23 cellular contexts compared by ENCODE assay signal in genomic region chr18:50653402-50654093, GRCh38.
DNase-seq lines count a peak whose midpoint lies in the region; ATAC-seq and TF ChIP-seq lines count a peak whose summit lies in the region.
"Had no signal": no experiment of that assay in that cellular context is flagged by ENCODE, and none has a peak within 500 bp of the region (broad histone marks: within the 10 kb centered on the region; RNA-seq: fewer than 3 reads in every experiment).

No MANE protein-coding gene starts in this region.

- TF ChIP-seq CTCF in adrenal gland (IDR thresholded peaks at IDR 0.05), result no peak

- intact Hi-C loops in adrenal gland (cut with DNase I) (no loop called here), Right ventricle myocardium superior (cut with DNase I) (no loop called here)

- H3K27ac ChIP-seq in adrenal gland (peak overlapping the region in 2 of 5 donors; percentile 42 to 72), mucosa of rectum (ENCODE audit: low read depth in 2 of 2, low read length in 2 of 2) (peak overlapping the region; percentile 8 to 14), temporal lobe (ENCODE audit: low read depth, low read length) (peak overlapping the region; percentile 91)
- H3K27ac ChIP-seq: epithelial cell of prostate, foreskin keratinocyte had no signal

- H3K9me3 ChIP-seq in adrenal gland (replicated peaks in 1 of 3), result no peaks in the 10 kb centered on the region
- no peaks in the 10 kb centered on the region for H3K9me3 ChIP-seq in mucosa of rectum (ENCODE audit: control insufficient read depth in 2 of 2, low read length in 2 of 2)
- H3K9me3 ChIP-seq: MG63 had no signal

- no peak overlapping the region for H3K9ac ChIP-seq in mucosa of rectum (ENCODE audit: low read depth in 1 of 2, low read length in 2 of 2)

- DNase-seq in adrenal gland (peak; percentile 57 to 89 (median 83)), Right ventricle myocardium superior (peak; percentile 78), NCI-H345 (lab: John Stamatoyannopoulos, UW) (no peak), DMS114 treated with DMSO at 0.1 percent for 48 hours (lab: John Stamatoyannopoulos, UW; ENCODE audit: unreplicated experiment) (no peak), SKM-1 (lab: John Stamatoyannopoulos, UW; ENCODE audit: unreplicated experiment) (no peak)
- DNase-seq: activated CD4-positive, alpha-beta T cell treated with anti-CD3 and anti-CD28 coated beads for 4 hours; activated CD8-positive, alpha-beta memory T cell treated with anti-CD3 and anti-CD28 coated beads, Interleukin-2, amount 10 ng/mL, durations not matched to agents 7 days and 5 days; activated naive CD8-positive, alpha-beta T cell treated with anti-CD3 and anti-CD28 coated beads for 36 hours; CD4-positive, CD25-positive, alpha-beta regulatory T cell; foreskin keratinocyte; MG63; midbrain; NCI-H1417 treated with DMSO at 0.1 percent for 48 hours; NCI-H82; OCI-M1; SHP77; stimulated activated CD4-positive, alpha-beta T cell treated with anti-CD3 and anti-CD28 coated beads, Interleukin-15, amount 100 ng/mL, for 24 hours; T-cell had no signal

- H3K4me1 ChIP-seq in adrenal gland (replicated peaks in 1 of 2), result peaks cover 11 to 27% of the 10 kb centered on the region in 2 donors
- H3K4me1 ChIP-seq in mucosa of rectum (ENCODE audit: control insufficient read depth in 2 of 2, insufficient read depth in 2 of 2, low read length in 2 of 2), result peaks cover 0 to 8% of the 10 kb centered on the region in 2 donors
- H3K4me1 ChIP-seq: foreskin keratinocyte had no signal

- peak in 1 of 2 donors; percentile 4 for TF ChIP-seq POLR2A in adrenal gland (IDR thresholded peaks at IDR 0.05)

- WGBS in adrenal gland, 4 donors, result 61 to 69% (median 65%) methylated on average over 11 of the region's 11 CpGs

- H3K4me3 ChIP-seq in adrenal gland (no peak overlapping the region), mucosa of rectum (ENCODE audit: low read length in 2 of 2) (no peak overlapping the region)
- H3K4me3 ChIP-seq: MG63 had no signal

- H3K36me3 ChIP-seq in adrenal gland (replicated peaks in 1 of 2), result no peaks in the 10 kb centered on the region
- H3K36me3 ChIP-seq in mucosa of rectum (ENCODE audit: control insufficient read depth in 2 of 2, insufficient read depth in 2 of 2, low read length in 2 of 2), result no peaks in the 10 kb centered on the region
- H3K36me3 ChIP-seq: MG63 had no signal

- H3K27me3 ChIP-seq in adrenal gland, result no peaks in the 10 kb centered on the region
- no peaks in the 10 kb centered on the region for H3K27me3 ChIP-seq in mucosa of rectum (ENCODE audit: control insufficient read depth in 2 of 2, insufficient read depth in 2 of 2, low read length in 2 of 2)
- H3K27me3 ChIP-seq: foreskin keratinocyte, MG63 had no signal

- peak; percentile 60 for ATAC-seq in Right ventricle myocardium superior (ENCODE audit: poor library complexity)
- ATAC-seq in GM19324 (IDR thresholded peaks at IDR 0.05; ENCODE audit: low FRiP score, unreplicated experiment), result no peak
- ATAC-seq: activated CD8-positive, alpha-beta memory T cell treated with anti-CD3 and anti-CD28 coated beads, Interleukin-2, amount 10 ng/mL, durations not matched to agents 7 days and 5 days; activated T-helper 17 cell treated with anti-CD3 and anti-CD28 coated beads, Interleukin-2, amount 50 U/mL, for 72 hours; foreskin keratinocyte; T-cell had no signal

Comparison
In these comparisons a context has a peak if more than half of its experiments do, and no peak if none do; other contexts are left out.
1. DNase-seq: peak in adrenal gland (7 of 7) and Right ventricle myocardium superior (single experiment); none in NCI-H345 (single experiment), DMS114 treated with DMSO at 0.1 percent for 48 hours (single experiment) and SKM-1 (single experiment).